ENCODE assay signal across 28 cellular contexts in the genomic region with DNA sequence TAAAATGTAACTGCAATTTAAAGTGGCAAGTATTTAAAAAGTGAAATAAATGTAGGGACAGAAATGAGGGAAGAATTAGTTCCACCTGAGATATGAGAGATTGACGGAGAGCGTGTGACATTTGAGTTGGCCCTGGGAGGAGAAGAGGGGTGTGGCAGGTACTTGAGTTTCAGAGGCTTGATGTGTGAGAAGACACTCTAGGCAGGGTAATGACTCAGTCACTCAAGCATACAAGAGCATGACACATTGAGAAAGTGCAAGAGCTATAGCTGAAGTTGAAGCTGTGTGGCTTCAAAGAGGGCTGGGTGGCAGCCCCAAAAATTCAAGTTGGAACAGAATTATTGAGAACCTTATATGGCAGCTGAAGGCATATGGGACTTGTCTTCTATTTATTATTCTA.
"Had no signal": no experiment of that assay in that cellular context is flagged by ENCODE, and none has a peak within 500 bp of the region (broad histone marks: within the 10 kb centered on the region; RNA-seq: fewer than 3 reads in every experiment).

No MANE protein-coding gene starts in this region.

- H3K9me3 ChIP-seq: adrenal gland, body of pancreas, colonic mucosa, esophagus squamous epithelium, gastroesophageal sphincter, heart right ventricle had no signal

- DNase-seq: activated CD4-positive, alpha-beta memory T cell treated with anti-CD3 and anti-CD28 coated beads for 36 hours; activated CD4-positive, alpha-beta T cell treated with anti-CD3 and anti-CD28 coated beads for 36 hours; activated CD4-positive, alpha-beta T cell treated with anti-CD3 and anti-CD28 coated beads, Interleukin-2, amount 10 ng/mL, durations not matched to agents 24 days and 14 days; activated CD4-positive, CD25-positive, alpha-beta regulatory T cell; activated CD4-positive, CD25-positive, alpha-beta regulatory T cell treated with anti-CD3 and anti-CD28 coated beads, Interleukin-2, amount 50 U/mL, for 72 hours; activated CD8-positive, alpha-beta memory T cell treated with anti-CD3 and anti-CD28 coated beads, Interleukin-2, amount 50 U/mL, for 48 hours; activated gamma-delta T cell; activated naive CD4-positive, alpha-beta T cell; activated naive CD4-positive, alpha-beta T cell treated with anti-CD3 and anti-CD28 coated beads, Interleukin-2, amount 50 U/mL, for 16 hours; activated naive CD8-positive, alpha-beta T cell treated with anti-CD3 and anti-CD28 coated beads, Interleukin-2, amount 50 U/mL, for 24 hours; activated T-cell treated with anti-CD3 and anti-CD28 coated beads for 4 hours; activated T-cell treated with anti-CD3 and anti-CD28 coated beads, Interleukin-2, amount 50 U/mL, for 24 hours; activated T-cell treated with anti-CD3 and anti-CD28 coated beads, Interleukin-2, amount 50 U/mL, for 72 hours; adrenal gland; amygdala; aorta; body of pancreas; central memory CD4-positive, alpha-beta T cell; cerebellar nuclear complex; colonic mucosa; effector CD8-positive, alpha-beta T cell; esophagus squamous epithelium; foreskin melanocyte; heart right ventricle; T-helper 2 cell had no signal

- ATAC-seq: activated CD4-positive, alpha-beta T cell treated with anti-CD3 and anti-CD28 coated beads for 36 hours; activated naive CD8-positive, alpha-beta T cell treated with anti-CD3 and anti-CD28 coated beads, Interleukin-2, amount 50 U/mL, for 24 hours; activated T-cell treated with anti-CD3 and anti-CD28 coated beads, Interleukin-2, amount 50 U/mL, for 72 hours; body of pancreas; gastroesophageal sphincter; heart right ventricle had no signal

- H3K4me3 ChIP-seq: adrenal gland, body of pancreas, cardiac muscle cell, colonic mucosa, esophagus squamous epithelium, gastroesophageal sphincter, heart right ventricle had no signal

- H3K27me3 ChIP-seq: adrenal gland, body of pancreas, cardiac muscle cell, colonic mucosa, esophagus squamous epithelium, gastroesophageal sphincter, heart right ventricle had no signal

- H3K4me1 ChIP-seq: adrenal gland, body of pancreas, colonic mucosa, esophagus squamous epithelium, gastroesophageal sphincter, heart right ventricle had no signal

- H3K36me3 ChIP-seq: adrenal gland, cardiac muscle cell, colonic mucosa, esophagus squamous epithelium, gastroesophageal sphincter, heart right ventricle had no signal

- H3K27ac ChIP-seq: adrenal gland, body of pancreas, cardiac muscle cell, colonic mucosa, epithelial cell of prostate, esophagus squamous epithelium, gastroesophageal sphincter, heart right ventricle had no signal
